In the genomic region with DNA sequence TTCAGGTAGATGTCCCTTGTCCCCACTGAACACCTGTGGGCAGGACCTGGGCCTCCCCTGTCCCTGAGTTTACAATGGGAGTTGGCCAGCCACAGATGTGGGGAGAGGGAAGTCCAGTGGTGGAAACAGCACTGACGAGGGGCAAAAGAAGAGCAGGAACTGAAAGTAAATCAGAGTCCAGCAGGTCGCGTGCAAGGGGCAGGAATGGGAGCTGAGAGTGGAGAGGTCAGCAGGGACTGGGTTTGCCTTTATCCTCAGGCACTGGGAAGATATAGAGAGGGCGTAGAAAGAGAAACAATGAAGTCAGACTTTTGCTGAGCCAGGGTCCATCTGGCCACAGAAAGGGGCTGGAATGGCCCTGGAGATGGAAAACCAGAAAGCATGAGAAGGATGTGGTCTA, we compare ENCODE assay signal across 1 cellular context.
TF ChIP-seq lines count a peak whose summit lies in the region.

No MANE protein-coding gene starts in this region.

TF ChIP-seq in WTC11, 78 proteins besides CTCF, POLR2A, EP300 and RAD21 (continued from another document):
- TF ChIP-seq ZNF396 (CRISPR knock-in tag; IDR thresholded peaks at IDR 0.05; ENCODE audit: borderline replicate concordance) (no peak), RORB (CRISPR knock-in tag; IDR thresholded peaks at IDR 0.05) (no peak), HMGA2 (CRISPR knock-in tag; IDR thresholded peaks at IDR 0.05) (no peak), FOXP1 (CRISPR knock-in tag; IDR thresholded peaks at IDR 0.05; ENCODE audit: borderline replicate concordance) (no peak), MXD4 (CRISPR knock-in tag; IDR thresholded peaks at IDR 0.05; ENCODE audit: borderline replicate concordance) (no peak)
